ENCODE assay signal across 23 cellular contexts in the genomic region with DNA sequence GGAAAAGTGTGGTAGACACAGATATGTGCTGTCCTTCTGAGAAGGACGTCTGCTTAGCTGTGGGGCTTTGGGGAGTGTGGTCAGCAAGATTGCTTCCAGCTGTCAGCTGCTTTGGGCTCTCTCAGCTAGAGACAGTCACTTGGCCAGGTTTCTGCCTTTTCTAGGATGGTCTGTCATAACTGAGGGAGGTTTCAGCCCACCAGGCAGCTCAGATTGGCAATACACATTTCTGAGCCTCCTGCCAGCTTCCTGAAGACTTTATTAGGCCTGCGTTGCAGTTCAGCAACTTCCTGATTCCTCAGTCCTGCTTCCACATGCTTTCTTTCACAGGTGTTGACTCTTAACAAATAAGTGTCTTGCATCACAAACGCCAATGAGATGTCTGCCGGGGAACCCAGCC.
DNase-seq lines count a peak whose midpoint lies in the region; ATAC-seq, FAIRE-seq and TF ChIP-seq lines count a peak whose summit lies in the region.
"Had no signal": no experiment of that assay in that cellular context is flagged by ENCODE, and none has a peak within 500 bp of the region (broad histone marks: within the 10 kb centered on the region; RNA-seq: fewer than 3 reads in every experiment).

No MANE protein-coding gene starts in this region.

- DNase-seq in AG20443 (ENCODE audit: low spot score) = peak; percentile 9
- DNase-seq in M059J (ENCODE audit: low read depth) = peak; percentile 25
- DNase-seq in bronchial epithelial cell (ENCODE audit: low read depth) = peak; percentile 87
- peak; percentile 14 for DNase-seq in mesenchymal stem cell
- no peak for DNase-seq in globus pallidus (ENCODE audit: low spot score)
- DNase-seq in suprapubic skin (ENCODE audit: low spot score in 2 of 2) = no peak
- DNase-seq: activated CD4-positive, alpha-beta T cell treated with anti-CD3 and anti-CD28 coated beads, Interleukin-2, amount 10 ng/mL, durations not matched to agents 7 days and 5 days; activated T-cell treated with anti-CD3 and anti-CD28 coated beads, Interleukin-2, amount 50 U/mL, for 72 hours; adrenal gland; hippocampal formation; IMR-90; left ventricle myocardium inferior; NCI-H1436 treated with DMSO at 0.1 percent for 48 hours; NCI-H510A; stimulated activated naive CD4-positive, alpha-beta T cell; T-helper 2 cell had no signal

- H3K36me3 ChIP-seq in bronchial epithelial cell (ENCODE audit: control insufficient read depth, insufficient read depth, low read length) (no peaks in the 10 kb centered on the region), mesenchymal stem cell (ENCODE audit: control insufficient read depth in 1 of 2, insufficient read depth in 2 of 2, low read depth in 1 of 2, low read length in 2 of 2) (no peaks in the 10 kb centered on the region), suprapubic skin (no peaks in the 10 kb centered on the region)
- H3K36me3 ChIP-seq: adrenal gland, left ventricle myocardium inferior, neural progenitor cell, vagina had no signal

- H2BK12ac ChIP-seq in mesenchymal stem cell (ENCODE audit: low read length in 2 of 2) = no peak overlapping the region

- 46% methylated on average over 4 of the region's 4 CpGs for WGBS in mesenchymal stem cell
- 21% methylated on average over 4 of the region's 4 CpGs for WGBS in suprapubic skin

- no peak overlapping the region for H3K14ac ChIP-seq in mesenchymal stem cell (ENCODE audit: low read length in 2 of 2)

- no peak overlapping the region for H2AK5ac ChIP-seq in mesenchymal stem cell (ENCODE audit: low read length, severe bottlenecking)

- ATAC-seq in HG03439 (IDR thresholded peaks at IDR 0.05; ENCODE audit: unreplicated experiment) = no peak
- ATAC-seq in HG02763 (IDR thresholded peaks at IDR 0.05; ENCODE audit: unreplicated experiment) = no peak
- ATAC-seq: activated T-cell treated with anti-CD3 and anti-CD28 coated beads, Interleukin-2, amount 50 U/mL, for 72 hours had no signal

- H2AFZ ChIP-seq in mesenchymal stem cell (ENCODE audit: low read depth, low read length) = no peak overlapping the region
- H2AFZ ChIP-seq: neural progenitor cell had no signal

- no peak for TF ChIP-seq POLR2A in suprapubic skin (IDR thresholded peaks at IDR 0.05)

- no peak overlapping the region for H3K4me2 ChIP-seq in mesenchymal stem cell (ENCODE audit: low read length, poor library complexity, severe bottlenecking)
- H3K4me2 ChIP-seq: neural progenitor cell had no signal

- H3K18ac ChIP-seq in mesenchymal stem cell (ENCODE audit: low read depth in 1 of 2, low read length in 2 of 2) = no peak overlapping the region

- no peak overlapping the region for H3K27ac ChIP-seq in mesenchymal stem cell (ENCODE audit: low read length, poor library complexity, severe bottlenecking)
- H3K27ac ChIP-seq in suprapubic skin = no peak overlapping the region
- H3K27ac ChIP-seq: adrenal gland, coronary artery, left ventricle myocardium inferior, neural progenitor cell, vagina had no signal

- H3K79me1 ChIP-seq in mesenchymal stem cell (replicated peaks; ENCODE audit: low read length, poor library complexity, severe bottlenecking) = no peaks in the 10 kb centered on the region

- H4K91ac ChIP-seq in mesenchymal stem cell (ENCODE audit: low read length) = no peak overlapping the region

- H3K27me3 ChIP-seq in bronchial epithelial cell (ENCODE audit: control insufficient read depth, insufficient read depth, low read length) (no peaks in the 10 kb centered on the region), mesenchymal stem cell (ENCODE audit: control insufficient read depth in 1 of 2, insufficient read depth in 1 of 2, low read length in 2 of 2) (no peaks in the 10 kb centered on the region), suprapubic skin (no peaks in the 10 kb centered on the region)
- H3K27me3 ChIP-seq: adrenal gland, neural progenitor cell, vagina had no signal

- H3K9me3 ChIP-seq in mesenchymal stem cell (ENCODE audit: control insufficient read depth, low read length) = peaks cover 7% of the 10 kb centered on the region
- H3K9me3 ChIP-seq in suprapubic skin = no peaks in the 10 kb centered on the region
- H3K9me3 ChIP-seq: adrenal gland, left ventricle myocardium inferior, vagina had no signal

- no peak for TF ChIP-seq EP300 in suprapubic skin (IDR thresholded peaks at IDR 0.05)

- TF ChIP-seq CTCF in bronchial epithelial cell (IDR thresholded peaks at IDR 0.05; ENCODE audit: insufficient read depth, low read length, severe bottlenecking) (no peak), suprapubic skin (IDR thresholded peaks at IDR 0.05) (no peak)

- H2BK15ac ChIP-seq in mesenchymal stem cell (ENCODE audit: low read depth, poor library complexity, severe bottlenecking) = no peak overlapping the region

- H2BK120ac ChIP-seq in mesenchymal stem cell (ENCODE audit: low read depth, low read length) = no peak overlapping the region

- H3K4ac ChIP-seq in mesenchymal stem cell (ENCODE audit: low read depth in 1 of 2, low read length in 2 of 2) = no peak overlapping the region

- no peak overlapping the region for H3K4me3 ChIP-seq in bronchial epithelial cell (ENCODE audit: low read depth, low read length)
- H3K4me3 ChIP-seq in mesenchymal stem cell (ENCODE audit: insufficient read depth in 1 of 2, low read depth in 1 of 2, low read length in 2 of 2) = no peak overlapping the region
- H3K4me3 ChIP-seq in suprapubic skin = no peak overlapping the region
- H3K4me3 ChIP-seq: adrenal gland, coronary artery, left ventricle myocardium inferior, neural progenitor cell, vagina had no signal

- H4K8ac ChIP-seq in mesenchymal stem cell (ENCODE audit: low read length) = no peak overlapping the region

- peak; percentile 77 for FAIRE-seq in bronchial epithelial cell (lab: Jason Lieb, UNC)
- FAIRE-seq: D721Med, RCC 7860 had no signal

- no peak overlapping the region for H2BK5ac ChIP-seq in mesenchymal stem cell (ENCODE audit: low read depth, low read length, poor library complexity, severe bottlenecking)

- H3K4me1 ChIP-seq in mesenchymal stem cell (ENCODE audit: control insufficient read depth, insufficient read depth, low read depth, low read length) (peaks cover 2% of the 10 kb centered on the region), suprapubic skin (no peaks in the 10 kb centered on the region)
- H3K4me1 ChIP-seq: adrenal gland, neural progenitor cell had no signal

- H3K9ac ChIP-seq in mesenchymal stem cell (ENCODE audit: low read length) = no peak overlapping the region
- H3K9ac ChIP-seq: neural progenitor cell had no signal

- no peak overlapping the region for H3K23ac ChIP-seq in mesenchymal stem cell (ENCODE audit: low read length in 2 of 2)

Comparison
In these comparisons a context has a peak if more than half of its experiments do, and no peak if none do; other contexts are left out.
1. DNase-seq: peak in AG20443 (single experiment), M059J (single experiment), bronchial epithelial cell (single experiment) and mesenchymal stem cell (single experiment); none in globus pallidus (single experiment) and suprapubic skin (0 of 2).